In the genomic region with DNA sequence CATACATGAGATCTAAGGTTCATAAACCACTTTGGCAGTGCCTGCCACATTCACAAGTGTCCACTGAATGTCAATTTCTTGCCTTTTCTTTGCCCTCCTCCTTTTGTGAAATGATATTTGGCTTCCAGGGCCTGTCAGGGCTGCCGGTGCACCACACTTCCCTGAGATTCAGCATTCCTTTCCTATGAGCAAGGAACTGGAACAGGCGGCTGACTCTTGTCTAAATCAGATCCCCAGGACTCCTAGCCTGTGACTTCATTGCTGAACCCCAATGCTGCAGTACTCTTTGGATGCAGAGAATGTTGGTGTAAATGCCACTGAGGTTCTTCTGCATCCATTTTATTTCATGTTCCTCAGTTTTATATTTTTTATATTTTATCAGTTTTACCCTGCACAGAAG, we compare ENCODE assay signal across 11 cellular contexts.
DNase-seq lines count a peak whose midpoint lies in the region; ATAC-seq and TF ChIP-seq lines count a peak whose summit lies in the region.
"Had no signal": no experiment of that assay in that cellular context is flagged by ENCODE, and none has a peak within 500 bp of the region (broad histone marks: within the 10 kb centered on the region; RNA-seq: fewer than 3 reads in every experiment).

No MANE protein-coding gene starts in this region.

- peak overlapping the region in 1 of 2 donors; percentile 62 for H3K27ac Mint-ChIP-seq in effector memory CD8-positive, alpha-beta T cell
- H3K27ac Mint-ChIP-seq: activated naive CD8-positive, alpha-beta T cell treated with anti-CD3 and anti-CD28 coated beads for 36 hours had no signal

- H3K36me3 Mint-ChIP-seq in effector memory CD8-positive, alpha-beta T cell (ENCODE audit: insufficient read depth) = peaks cover 6% of the 10 kb centered on the region
- H3K36me3 Mint-ChIP-seq: activated naive CD8-positive, alpha-beta T cell treated with anti-CD3 and anti-CD28 coated beads for 36 hours had no signal

- no peaks in the 10 kb centered on the region for H3K9me3 Mint-ChIP-seq in effector memory CD8-positive, alpha-beta T cell
- H3K9me3 Mint-ChIP-seq: activated naive CD8-positive, alpha-beta T cell treated with anti-CD3 and anti-CD28 coated beads for 36 hours had no signal

- H3K18ac ChIP-seq in mesenchymal stem cell (ENCODE audit: low read depth in 1 of 2, low read length in 2 of 2) = no peak overlapping the region

- H3K14ac ChIP-seq in mesenchymal stem cell (ENCODE audit: low read length in 2 of 2) = no peak overlapping the region

- H3K27me3 ChIP-seq in Loucy (ENCODE audit: insufficient read depth, low read length, poor library complexity, severe bottlenecking) (no peaks in the 10 kb centered on the region), mesenchymal stem cell (ENCODE audit: control insufficient read depth in 1 of 2, insufficient read depth in 1 of 2, low read length in 2 of 2) (no peaks in the 10 kb centered on the region)

- H2BK5ac ChIP-seq in mesenchymal stem cell (ENCODE audit: low read depth, low read length, poor library complexity, severe bottlenecking) = no peak overlapping the region

- H3K4me3 ChIP-seq in Loucy (ENCODE audit: low read length, poor library complexity, severe bottlenecking) = no peak overlapping the region
- no peak overlapping the region for H3K4me3 ChIP-seq in choroid plexus epithelial cell (ENCODE audit: low read depth, low read length)
- H3K4me3 ChIP-seq in mesenchymal stem cell (ENCODE audit: insufficient read depth in 1 of 2, low read depth in 1 of 2, low read length in 2 of 2) = no peak overlapping the region

- no peaks in the 10 kb centered on the region for H3K27me3 Mint-ChIP-seq in effector memory CD8-positive, alpha-beta T cell
- H3K27me3 Mint-ChIP-seq: activated naive CD8-positive, alpha-beta T cell treated with anti-CD3 and anti-CD28 coated beads for 36 hours had no signal

- peaks cover 9% of the 10 kb centered on the region for H3F3A ChIP-seq in Loucy (ENCODE audit: low read depth)

- H3K4me1 Mint-ChIP-seq in effector memory CD8-positive, alpha-beta T cell (ENCODE audit: low read depth in 2 of 2) = peaks cover 30 to 52% of the 10 kb centered on the region in 2 donors

- H3K4ac ChIP-seq in mesenchymal stem cell (ENCODE audit: low read depth in 1 of 2, low read length in 2 of 2) = no peak overlapping the region

- peaks cover 94% of the 10 kb centered on the region for H3K79me2 ChIP-seq in Loucy (ENCODE audit: insufficient read depth, low read length)

- H3K9ac ChIP-seq in Loucy (ENCODE audit: low read depth, low read length, poor library complexity, severe bottlenecking) (no peak overlapping the region), mesenchymal stem cell (ENCODE audit: low read length) (peak overlapping the region; percentile 23)

- H2BK120ac ChIP-seq in mesenchymal stem cell (ENCODE audit: low read depth, low read length) = no peak overlapping the region

- no peak overlapping the region for H3K4me3 Mint-ChIP-seq in effector memory CD8-positive, alpha-beta T cell
- H3K4me3 Mint-ChIP-seq: activated naive CD8-positive, alpha-beta T cell treated with anti-CD3 and anti-CD28 coated beads for 36 hours had no signal

- no peak overlapping the region for H4K8ac ChIP-seq in mesenchymal stem cell (ENCODE audit: low read length)

- no peak overlapping the region for H2AK5ac ChIP-seq in mesenchymal stem cell (ENCODE audit: low read length, severe bottlenecking)

- peaks cover 71% of the 10 kb centered on the region for H3K4me1 ChIP-seq in Loucy (ENCODE audit: insufficient read depth, low read length, poor library complexity, severe bottlenecking)
- H3K4me1 ChIP-seq in mesenchymal stem cell (ENCODE audit: control insufficient read depth, insufficient read depth, low read depth, low read length) = peaks cover 18% of the 10 kb centered on the region

- peak overlapping the region; percentile 65 for H3K27ac ChIP-seq in mesenchymal stem cell (ENCODE audit: low read length, poor library complexity, severe bottlenecking)

- H3K36me3 ChIP-seq in Loucy (ENCODE audit: insufficient read depth, low read length) = no peaks in the 10 kb centered on the region
- no peaks in the 10 kb centered on the region for H3K36me3 ChIP-seq in mesenchymal stem cell (ENCODE audit: control insufficient read depth in 1 of 2, insufficient read depth in 2 of 2, low read depth in 1 of 2, low read length in 2 of 2)

- no peak for ATAC-seq in effector memory CD8-positive, alpha-beta T cell (replicated peaks)
- ATAC-seq in HG03095 (IDR thresholded peaks at IDR 0.05; ENCODE audit: unreplicated experiment) = no peak

- H3K79me1 ChIP-seq in mesenchymal stem cell (replicated peaks; ENCODE audit: low read length, poor library complexity, severe bottlenecking) = peaks cover 7% of the 10 kb centered on the region

- no peak overlapping the region for H3K23ac ChIP-seq in mesenchymal stem cell (ENCODE audit: low read length in 2 of 2)

- H3K9me3 ChIP-seq in Loucy (ENCODE audit: insufficient read depth, low read depth, low read length) (no peaks in the 10 kb centered on the region), mesenchymal stem cell (ENCODE audit: control insufficient read depth, low read length) (no peaks in the 10 kb centered on the region)

- TF ChIP-seq CTCF in Loucy (conservative IDR thresholded peaks at IDR 0.05; ENCODE audit: low read length) (no peak), choroid plexus epithelial cell (conservative IDR thresholded peaks at IDR 0.05; ENCODE audit: low read depth, low read length) (no peak)

- no peak overlapping the region for H2BK15ac ChIP-seq in mesenchymal stem cell (ENCODE audit: low read depth, poor library complexity, severe bottlenecking)

- H4K20me1 ChIP-seq in Loucy (ENCODE audit: insufficient read depth, low read length, poor library complexity, severe bottlenecking) = peaks cover 58% of the 10 kb centered on the region

- H3K4me2 ChIP-seq in Loucy (ENCODE audit: low read depth, low read length, poor library complexity, severe bottlenecking) (peak overlapping the region; percentile 74), mesenchymal stem cell (ENCODE audit: low read length, poor library complexity, severe bottlenecking) (peak overlapping the region; percentile 42)

- no peak overlapping the region for H2BK12ac ChIP-seq in mesenchymal stem cell (ENCODE audit: low read length in 2 of 2)

- no peak overlapping the region for H4K91ac ChIP-seq in mesenchymal stem cell (ENCODE audit: low read length)

- H2AFZ ChIP-seq in Loucy (ENCODE audit: low read length) (no peak overlapping the region), mesenchymal stem cell (ENCODE audit: low read depth, low read length) (no peak overlapping the region)

- peak; percentile 67 for DNase-seq in AG20443 (ENCODE audit: low spot score)
- peak; percentile 72 for DNase-seq in choroid plexus epithelial cell (ENCODE audit: low read depth)
- peak; percentile 65 for DNase-seq in mesenchymal stem cell
- no peak for DNase-seq in nucleus accumbens (lab: John Stamatoyannopoulos, UW)
- DNase-seq in cortex of kidney (lab: John Stamatoyannopoulos, UW) = no peak
- DNase-seq in effector memory CD8-positive, alpha-beta T cell = no peak
- DNase-seq: activated naive CD8-positive, alpha-beta T cell treated with anti-CD3 and anti-CD28 coated beads for 36 hours; COR-L47; NCI-H2081 treated with DMSO at 0.1 percent for 48 hours had no signal

- 0% methylated on average over 2 of the region's 2 CpGs for WGBS in mesenchymal stem cell

- no peaks in the 10 kb centered on the region for H3K9me2 ChIP-seq in Loucy (replicated peaks; ENCODE audit: low read depth, low read length)

Comparison
In these comparisons a context has a peak if more than half of its experiments do, and no peak if none do; other contexts are left out.
1. DNase-seq: peak in AG20443 (single experiment), choroid plexus epithelial cell (single experiment) and mesenchymal stem cell (single experiment); none in nucleus accumbens (0 of 56), cortex of kidney (single experiment) and effector memory CD8-positive, alpha-beta T cell (0 of 3).